In genomic region chr10:12949248-12949647, GRCh38 we compare ENCODE assay signal across 22 cellular contexts. TPM values are rescaled to one million over a fixed set of nuclear protein-coding genes. Genes with fewer than 3 reads are reported as not detected.
A peak's percentile ranks its signal among the peaks of the same experiment; 100 is the strongest.
DNase-seq lines count a peak whose midpoint lies in the region; ATAC-seq and TF ChIP-seq lines count a peak whose summit lies in the region.
"Had no signal": no experiment of that assay in that cellular context is flagged by ENCODE, and none has a peak within 500 bp of the region (broad histone marks: within the 10 kb centered on the region; RNA-seq: fewer than 3 reads in every experiment).

No MANE protein-coding gene starts in this region.

- TF ChIP-seq CTCF in cardiac muscle cell (IDR thresholded peaks at IDR 0.05; ENCODE audit: low read depth, low read length) (peak; percentile 24), right atrium auricular region (IDR thresholded peaks at IDR 0.05) (no peak), foreskin keratinocyte (conservative IDR thresholded peaks at IDR 0.05) (peak; percentile 36)

- ATAC-seq in foreskin keratinocyte (no peak), GM19395 (IDR thresholded peaks at IDR 0.05; ENCODE audit: unreplicated experiment) (no peak), GM18873 (IDR thresholded peaks at IDR 0.05; ENCODE audit: low FRiP score, unreplicated experiment) (no peak)

- DNase-seq in cardiac muscle cell (ENCODE audit: low read depth in 1 of 2, low spot score in 1 of 2) (no peak), right atrium auricular region (ENCODE audit: low spot score) (no peak), SK-MEL-5 (ENCODE audit: low read depth, low spot score) (peak; percentile 32), foreskin keratinocyte (no peak), NCI-H2107 (lab: John Stamatoyannopoulos, UW) (no peak), C1 segment of cervical spinal cord (lab: John Stamatoyannopoulos, UW) (no peak)
- DNase-seq: activated CD4-positive, alpha-beta memory T cell treated with anti-CD3 and anti-CD28 coated beads, Interleukin-2, amount 10 ng/mL, durations not matched to agents 7 days and 5 days; activated effector memory CD4-positive, alpha-beta T cell treated with Interleukin-2 at 50 U/mL for 16 hours; COR-L47; dermis blood vessel endothelial cell; esophagus squamous epithelium; NCI-H2029; NCI-H524; ovary; SK-N-SH; spleen; stimulated activated naive CD4-positive, alpha-beta T cell; trophoblast cell had no signal

- no peak overlapping the region for H3K4me3 ChIP-seq in cardiac muscle cell
- no peak overlapping the region for H3K4me3 ChIP-seq in right atrium auricular region
- H3K4me3 ChIP-seq: ascending aorta, esophagus squamous epithelium, ovary, spleen had no signal

- H3K27me3 ChIP-seq in cardiac muscle cell (no peaks in the 10 kb centered on the region), right atrium auricular region (no peaks in the 10 kb centered on the region), foreskin keratinocyte (no peaks in the 10 kb centered on the region)
- H3K27me3 ChIP-seq: ascending aorta, esophagus squamous epithelium, ovary, spleen had no signal

- H3K36me3 ChIP-seq in cardiac muscle cell (no peaks in the 10 kb centered on the region), right atrium auricular region (no peaks in the 10 kb centered on the region)
- H3K36me3 ChIP-seq: ascending aorta, esophagus squamous epithelium, ovary, spleen had no signal

- H3K9me3 ChIP-seq in cardiac muscle cell (ENCODE audit: low read depth) (no peaks in the 10 kb centered on the region), right atrium auricular region (no peaks in the 10 kb centered on the region)
- H3K9me3 ChIP-seq: ascending aorta, ovary, SK-N-SH had no signal

- H3K4me1 ChIP-seq in cardiac muscle cell (ENCODE audit: low read depth) (no peaks in the 10 kb centered on the region), right atrium auricular region (peaks cover 0 to 6% of the 10 kb centered on the region in 2 donors), foreskin keratinocyte (peaks cover 11% of the 10 kb centered on the region)
- H3K4me1 ChIP-seq: spleen had no signal

- in situ Hi-C loops in SK-MEL-5 (cut with HindIII; ENCODE audit: low pct_unique_long_range_greater_than_20kb, low sequenced_read_pairs), result no loop called here

- H3K27ac ChIP-seq in cardiac muscle cell, result no peak overlapping the region
- no peak overlapping the region for H3K27ac ChIP-seq in right atrium auricular region
- no peak overlapping the region for H3K27ac ChIP-seq in foreskin keratinocyte
- H3K27ac ChIP-seq: ascending aorta, ovary, spleen had no signal

RNA-seq across cellular contexts. Expression of gene CCDC3, which starts 52.3 kb away (rescaled TPM):
- total RNA-seq in cardiac muscle cell, result 4.3 and 5.4 TPM in 2 replicates
- polyA plus RNA-seq in cardiac muscle cell, result 4.1 and 6.7 TPM in 2 replicates
- 10 to 100 TPM; 10.0 to 14.9 TPM for total RNA-seq in right atrium auricular region
- total RNA-seq in SK-MEL-5 (2014; rRNA removed; shearing (Covaris generic)), result 0.19 and 0.42 TPM in 2 replicates
- 0.04 and 0.19 TPM in 2 replicates for polyA plus RNA-seq in SK-MEL-5 (2015; cell fraction: cytosol; rRNA removed)
- 1.5 TPM in 1 of 2 replicates, not detected in the other for polyA plus RNA-seq in SK-MEL-5 (2015; cell fraction: nucleus; rRNA removed)
- 0.20 and 0.32 TPM in 2 replicates for total RNA-seq in foreskin keratinocyte
- polyA plus RNA-seq in foreskin keratinocyte, result 0.21 and 0.51 TPM in 2 replicates
- total RNA-seq: HT-29 had no signal

Comparison
In these comparisons a context has a peak if more than half of its experiments do, and no peak if none do; other contexts are left out.
1. CTCF ChIP-seq: peak in cardiac muscle cell (single experiment) and foreskin keratinocyte (single experiment); none in right atrium auricular region (0 of 2).